8 cellular contexts compared by ENCODE assay signal in genomic region chr13:51453959-51454703, GRCh38. TPM values are rescaled to one million over a fixed set of nuclear protein-coding genes. Genes with fewer than 3 reads are reported as not detected.
A peak's percentile ranks its signal among the peaks of the same experiment; 100 is the strongest.
DNase-seq lines count a peak whose midpoint lies in the region; ATAC-seq and TF ChIP-seq lines count a peak whose summit lies in the region.

No MANE protein-coding gene starts in this region.

- H3K79me2 ChIP-seq in mammary epithelial cell (ENCODE audit: insufficient read depth, low read length): peaks cover 37% of the 10 kb centered on the region

- H2AFZ ChIP-seq in mammary epithelial cell (ENCODE audit: low read depth, low read length): peak overlapping the region; percentile 86

- dilution Hi-C loops in mammary epithelial cell (cut with HindIII; ENCODE audit: low sequenced_read_pairs): no loop called here

- H3K4me1 ChIP-seq in mammary epithelial cell (ENCODE audit: insufficient read depth, low read length): peaks cover 4% of the 10 kb centered on the region
- peaks cover 7 to 44% of the 10 kb centered on the region in 2 donors for H3K4me1 ChIP-seq in left lung

- CTCF ChIA-PET in mammary epithelial cell (lab: Charles Lee; ENCODE audit: low non-redundant PET): no interaction called here

- ATAC-seq in left lung (no peak), GM21576 (IDR thresholded peaks at IDR 0.05; ENCODE audit: unreplicated experiment) (no peak)

- peak overlapping the region; percentile 82 for H3K27ac ChIP-seq in mammary epithelial cell (ENCODE audit: insufficient read depth, low read depth, low read length)
- H3K27ac ChIP-seq in left lung: peak overlapping the region; percentile 98

- peaks cover 17% of the 10 kb centered on the region for H3K36me3 ChIP-seq in mammary epithelial cell (ENCODE audit: insufficient read depth, low read length)
- H3K36me3 ChIP-seq in left lung: peaks cover 0 to 23% of the 10 kb centered on the region in 2 donors

- BruUV-seq in mammary epithelial cell (replicated peaks; lab: Mats Ljungman, UMichigan): no TSS peak

- intact Hi-C loops in mammary epithelial cell (cut with micrococcal nuclease) (loop anchor here (1.0 to 5.0 kb wide), 7 partner anchors 19 to 328 kb away; partner anchors contain the start of gene WDFY2), left lung (cut with DNase I) (loop anchor here in 1 of 2 donors (10.0 kb wide), 1 partner anchor 131 kb away; the partner anchor contains the start of gene WDFY2)

- no peaks in the 10 kb centered on the region for H3K9me3 ChIP-seq in mammary epithelial cell (replicated peaks; ENCODE audit: insufficient read depth, low read length)
- no peaks in the 10 kb centered on the region for H3K9me3 ChIP-seq in left lung

- peak; percentile 12 for DNase-seq in AG08395 (ENCODE audit: low spot score)
- no peak for DNase-seq in HFF-Myc (ENCODE audit: extremely low read depth, low read depth)
- peak; percentile 41 for DNase-seq in SW480 (ENCODE audit: low spot score)
- DNase-seq in mammary epithelial cell: peak; percentile 23
- DNase-seq in left lung: peak in 1 of 2 donors; percentile 40
- DNase-seq in stimulated activated CD4-positive, alpha-beta T cell treated with anti-CD3 and anti-CD28 coated beads, Interleukin-4, amount 100 ng/mL, for 1 hour: peak; percentile 32
- no peak for DNase-seq in islet precursor cell

- H3K4me3 ChIP-seq in HFF-Myc (replicated peaks; ENCODE audit: low read depth, low read length) (peak overlapping the region; percentile 63), mammary epithelial cell (replicated peaks in 1 of 3; ENCODE audit: insufficient read depth in 1 of 3, low read depth in 2 of 3, low read length in 3 of 3) (peak overlapping the region; percentile 65 to 79 (median 66)), left lung (peak overlapping the region; percentile 65 to 92)

- 5% methylated on average over 11 of the region's 13 CpGs for WGBS in mammary epithelial cell (ENCODE audit: low coverage, missing lambda C conversion rate)

- in situ Hi-C loops in mammary epithelial cell (cut with MboI; ENCODE audit: low sequenced_read_pairs in 2 of 2): loop anchor here (10.0 kb wide), 1 partner anchor 131 kb away; the partner anchor contains the start of gene WDFY2 (in 2 of the 2)

- peak overlapping the region; percentile 92 for H3K9ac ChIP-seq in mammary epithelial cell (ENCODE audit: insufficient read depth, low read length)

- H3K4me2 ChIP-seq in mammary epithelial cell (ENCODE audit: insufficient read depth, low read depth, low read length): peak overlapping the region; percentile 90

- no peak for TF ChIP-seq CTCF in HFF-Myc (IDR thresholded peaks at IDR 0.05; ENCODE audit: low read depth, low read length, missing control alignments)
- TF ChIP-seq CTCF in mammary epithelial cell (conservative IDR thresholded peaks at IDR 0.05 in 1 of 2, IDR thresholded peaks at IDR 0.05 in 1 of 2; ENCODE audit: extremely low read depth in 1 of 2, insufficient read depth in 1 of 2, low read depth in 1 of 2, low read length in 2 of 2): no peak
- TF ChIP-seq CTCF in left lung (IDR thresholded peaks at IDR 0.05): no peak

- H4K20me1 ChIP-seq in mammary epithelial cell (ENCODE audit: insufficient read depth, low read length): no peaks in the 10 kb centered on the region

- H3K27me3 ChIP-seq in mammary epithelial cell (ENCODE audit: insufficient read depth, low read length): no peaks in the 10 kb centered on the region
- H3K27me3 ChIP-seq in left lung: no peaks in the 10 kb centered on the region

RNA-seq across cellular contexts. Expression of gene INTS6, which starts 1.3 kb away (rescaled TPM):
- total RNA-seq in mammary epithelial cell (10 to 100 TPM; 57.8 to 65.7 TPM), left lung (10 to 100 TPM; 25.0 to 37.4 TPM)
- 17.4 TPM for polyA plus RNA-seq in mammary epithelial cell
- polyA minus RNA-seq in mammary epithelial cell: 106 TPM

Comparison
In these comparisons a context has a peak if more than half of its experiments do, and no peak if none do; other contexts are left out.
1. DNase-seq: peak in AG08395 (single experiment), SW480 (single experiment), mammary epithelial cell (single experiment) and stimulated activated CD4-positive, alpha-beta T cell treated with anti-CD3 and anti-CD28 coated beads, Interleukin-4, amount 100 ng/mL, for 1 hour (single experiment); none in HFF-Myc (single experiment) and islet precursor cell (single experiment).
2. Peak in every context shown above with its lines, with median percentiles within 50 percentile points of each other: H3K4me3 ChIP-seq.